ENCODE assay signal across 8 cellular contexts in genomic region chr3:55486101-55486856, GRCh38. TPM values are rescaled to one million over a fixed set of nuclear protein-coding genes. Genes with fewer than 3 reads are reported as not detected.
A peak's percentile ranks its signal among the peaks of the same experiment; 100 is the strongest.
DNase-seq lines count a peak whose midpoint lies in the region; ATAC-seq, FAIRE-seq and TF ChIP-seq lines count a peak whose summit lies in the region.

No MANE protein-coding gene starts in this region.

- no peak overlapping the region for H4K8ac ChIP-seq in H1 (ENCODE audit: extremely low read depth, insufficient read depth, low read length)

- peak overlapping the region; percentile 99 for H3K4me2 ChIP-seq in H1 (ENCODE audit: insufficient read depth in 1 of 2, low read depth in 2 of 2, low read length in 2 of 2)

- CTCF ChIA-PET in H1 (lab: Charles Lee; ENCODE audit: partially characterized antibody): interaction anchor here (0.7 to 2.8 kb wide), 9 partner anchors 18 to 411 kb away, joined by 3 to 18 read pairs (median 3); no protein-coding TSS in a partner anchor

- H3K9ac ChIP-seq in H1 (replicated peaks in 1 of 4; ENCODE audit: extremely low read depth in 1 of 4, low read depth in 3 of 4, low read length in 3 of 4): no peak overlapping the region; a peak in 1 of 7 replicates

- no peak overlapping the region for H4K5ac ChIP-seq in H1 (ENCODE audit: insufficient read length, low read depth, low read length)

- H4K91ac ChIP-seq in H1 (replicated peaks; ENCODE audit: insufficient read length, low read length): peak overlapping the region; percentile 45

- DNase-seq in NCI-H774 (lab: John Stamatoyannopoulos, UW) (peak; percentile 39), H1 (ENCODE audit: low read depth in 1 of 2, low spot score in 2 of 2) (peak in 1 of 2 experiments; percentile 79), mucosa of descending colon (peak; percentile 55 to 64 (median 60)), NCI-H2029 (lab: John Stamatoyannopoulos, UW) (no peak), SIG-M5 (lab: John Stamatoyannopoulos, UW) (no peak)

- H2BK120ac ChIP-seq in H1 (replicated peaks; ENCODE audit: low read depth, low read length): no peak overlapping the region

- H3K4me1 ChIP-seq in H1 (replicated peaks in 1 of 4; ENCODE audit: control insufficient read depth in 3 of 4, insufficient read depth in 4 of 4, low read length in 3 of 4): peaks cover 6 to 34% (median 20%) of the 10 kb centered on the region in 4 experiments
- peaks cover 53% of the 10 kb centered on the region for H3K4me1 ChIP-seq in mucosa of descending colon (ENCODE audit: low read depth)

- H2BK12ac ChIP-seq in H1 (ENCODE audit: low read depth, low read length): 0 out of 2 replicates have a peak overlapping the region, but pooled peaks have one; percentile 23

- H3K14ac ChIP-seq in H1 (ENCODE audit: insufficient read length): no peak overlapping the region

- ATAC-seq in mucosa of descending colon (no peak), GM21360 (IDR thresholded peaks at IDR 0.05; ENCODE audit: unreplicated experiment) (no peak), GM18909 (IDR thresholded peaks at IDR 0.05; ENCODE audit: poor library complexity, unreplicated experiment) (no peak)

- H2AK5ac ChIP-seq in H1 (ENCODE audit: low read depth, low read length): no peak overlapping the region

- peaks cover 5 to 12% of the 10 kb centered on the region in 2 experiments for H4K20me1 ChIP-seq in H1 (replicated peaks in 1 of 2; ENCODE audit: control insufficient read depth in 1 of 2, insufficient read depth in 2 of 2, low read length in 2 of 2)

- no peak; a peak in 1 of 4 replicates for TF ChIP-seq RAD21 in H1 (IDR thresholded peaks at IDR 0.05 in 1 of 2, conservative IDR thresholded peaks at IDR 0.05 in 1 of 2; ENCODE audit: low read depth in 2 of 2, low read length in 2 of 2)

- 1% methylated on average over 46 of the region's 49 CpGs; no CpG with 5 or more reads in 1 of the 2 experiments for WGBS in H1 (ENCODE audit: extremely low coverage in 1 of 2, insufficient coverage in 1 of 2, insufficient read length in 1 of 2, insufficient replicate concordance in 2 of 2, low coverage in 1 of 2, low lambda C conversion rate in 2 of 2, missing lambda C conversion rate in 1 of 2), 2 experiments

- no peak overlapping the region for H3K23ac ChIP-seq in H1 (ENCODE audit: insufficient read length)

- H3K18ac ChIP-seq in H1 (ENCODE audit: extremely low read depth, low read length): peak overlapping the region; percentile 87

- no peak for TF ChIP-seq POLR2A in H1 (IDR thresholded peaks at IDR 0.05; ENCODE audit: control extremely low read depth in 1 of 2, low read depth in 2 of 2, low read length in 2 of 2)

- H3K36me3 ChIP-seq in H1 (ENCODE audit: control insufficient read depth in 2 of 4, insufficient read depth in 4 of 4, low read length in 3 of 4): no peaks in the 10 kb centered on the region
- H3K36me3 ChIP-seq in mucosa of descending colon (ENCODE audit: low read depth): no peaks in the 10 kb centered on the region

- H3K56ac ChIP-seq in H1 (replicated peaks; ENCODE audit: insufficient read length, low read depth, low read length): no peak overlapping the region

- FAIRE-seq in H1 (lab: Jason Lieb, UNC): no peak

- peak overlapping the region; percentile 13; the same call in 1 of the 2 replicates for H2BK20ac ChIP-seq in H1 (ENCODE audit: low read length)

- intact Hi-C loops in mucosa of descending colon (cut with DNase I, micrococcal nuclease): loop anchor here in 1 of 2 donors (5.0 to 10.0 kb wide), 2 partner anchors 236 to 769 kb away; no protein-coding TSS in a partner anchor

- TF ChIP-seq EP300 in H1 (IDR thresholded peaks at IDR 0.05; ENCODE audit: borderline replicate concordance in 1 of 2, low read depth in 2 of 2, low read length in 2 of 2): no peak

- H3K4ac ChIP-seq in H1 (replicated peaks; ENCODE audit: insufficient read length, low read depth, low read length): no peak overlapping the region

- H3K79me2 ChIP-seq in H1 (ENCODE audit: control insufficient read depth in 1 of 2, insufficient read depth in 2 of 2, low read length in 2 of 2): no peaks in the 10 kb centered on the region

- peaks cover 60% of the 10 kb centered on the region for H3K23me2 ChIP-seq in H1 (ENCODE audit: low read depth, low read length)

- no peak overlapping the region for H3K27ac ChIP-seq in H1 (ENCODE audit: low read depth, low read length)

- no peaks in the 10 kb centered on the region for H3K9me3 ChIP-seq in H1 (ENCODE audit: insufficient read depth in 2 of 2, low read depth in 1 of 2, low read length in 1 of 2)
- no peaks in the 10 kb centered on the region for H3K9me3 ChIP-seq in mucosa of descending colon

- no peak overlapping the region for H2BK5ac ChIP-seq in H1 (ENCODE audit: low read depth, low read length)

- 0 out of 2 replicates have a peak overlapping the region, but pooled peaks have one; percentile 88 for H2BK15ac ChIP-seq in H1 (ENCODE audit: low read length)

- peaks cover 25 to 86% (median 72%) of the 10 kb centered on the region in 4 experiments for H3K27me3 ChIP-seq in H1 (replicated peaks in 1 of 4; ENCODE audit: control insufficient read depth in 3 of 4, extremely low read depth in 1 of 4, insufficient read depth in 3 of 4, low read length in 3 of 4)

- H3K4me3 ChIP-seq in GM08714 (ENCODE audit: low read length) (peak overlapping the region; percentile 22; the same call in 1 of the 2 replicates), H1 (ENCODE audit: extremely low read depth in 1 of 4, insufficient read depth in 2 of 4, low read depth in 3 of 4, low read length in 4 of 4) (peak overlapping the region; percentile 42 to 90 (median 70)), mucosa of descending colon (no peak overlapping the region)

- no peaks in the 10 kb centered on the region for H3K79me1 ChIP-seq in H1 (ENCODE audit: low read depth, low read length)

- POLR2A ChIA-PET in H1 (lab: Charles Lee; ENCODE audit: partially characterized antibody): no interaction called here

- TF ChIP-seq CTCF in H1 (IDR thresholded peaks at IDR 0.05; ENCODE audit: control extremely low read depth in 1 of 3, insufficient read depth in 1 of 3, low read depth in 1 of 3, low read length in 3 of 3): no peak
- TF ChIP-seq CTCF in mucosa of descending colon (IDR thresholded peaks at IDR 0.05): no peak

- no peak overlapping the region for H2AFZ ChIP-seq in H1 (ENCODE audit: low read length)

RNA-seq across cellular contexts. Expression of gene WNT5A, which starts 0.8 kb away (rescaled TPM):
- total RNA-seq in H1 (2021; fragmentation: NEBNext Ultra II Directional; extraction: Animal tissue kit (Norgen Biotek cat#: 25700)): 3.3 and 5.6 TPM in 2 replicates
- polyA plus RNA-seq in H1 (2011; rRNA removed): 3.9 and 4.2 TPM in 2 replicates
- polyA plus RNA-seq in H1 (2011; cell fraction: cytosol; rRNA removed): 2.8 TPM
- polyA plus RNA-seq in H1 (2011; cell fraction: nucleus; rRNA removed): 8.1 TPM
- 2.7 to 4.3 TPM (median 3.2 TPM) in 4 replicates for polyA plus RNA-seq in H1 (2012, experiment 1 of 2)
- polyA plus RNA-seq in H1 (2012, experiment 2 of 2): 0.49 TPM
- 2.2 TPM for polyA plus RNA-seq in H1 (2013, experiment 1 of 2)
- 2.2 TPM for polyA plus RNA-seq in H1 (2013, experiment 2 of 2)
- polyA minus RNA-seq in H1 (2011; rRNA and poly(A)+ RNA removed): 6.5 and 13.0 TPM in 2 replicates
- 10.1 TPM for polyA minus RNA-seq in H1 (2011; cell fraction: cytosol; rRNA and poly(A)+ RNA removed)
- 12.2 TPM for polyA minus RNA-seq in H1 (2011; cell fraction: nucleus; rRNA and poly(A)+ RNA removed)
- total RNA-seq in mucosa of descending colon: 1 to 10 TPM; 3.6 to 5.9 (median 5.2) TPM

Comparison
In these comparisons a context has a peak if more than half of its experiments do, and no peak if none do; other contexts are left out.
1. DNase-seq: peak in NCI-H774 (single experiment) and mucosa of descending colon (3 of 3); none in NCI-H2029 (single experiment) and SIG-M5 (single experiment).